Comparison of ENCODE assay signal across 1 cellular context in the genomic region with DNA sequence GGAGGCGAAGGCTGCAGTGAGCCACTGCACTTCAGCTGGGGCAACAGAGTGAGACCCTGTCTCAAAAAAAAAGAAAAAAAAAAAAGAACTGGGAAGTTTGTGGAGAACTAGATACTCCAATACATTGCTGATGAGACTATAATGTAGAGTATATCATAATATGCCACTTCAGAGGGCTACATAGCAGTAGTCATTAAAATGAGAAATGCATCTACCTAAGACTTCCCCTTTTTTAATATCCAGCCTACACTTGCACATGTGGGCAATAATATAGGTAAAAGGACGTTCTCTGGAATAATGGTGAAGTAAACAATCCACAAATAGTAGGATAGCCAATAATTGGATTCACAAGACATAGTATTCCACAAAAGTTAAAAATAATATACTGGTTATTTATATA.
TF ChIP-seq lines count a peak whose summit lies in the region.

No MANE protein-coding gene starts in this region.

TF ChIP-seq in GM12878, 131 proteins besides CTCF, POLR2A, EP300 and RAD21 (continued from another document):
- TF ChIP-seq, protein P1, sequence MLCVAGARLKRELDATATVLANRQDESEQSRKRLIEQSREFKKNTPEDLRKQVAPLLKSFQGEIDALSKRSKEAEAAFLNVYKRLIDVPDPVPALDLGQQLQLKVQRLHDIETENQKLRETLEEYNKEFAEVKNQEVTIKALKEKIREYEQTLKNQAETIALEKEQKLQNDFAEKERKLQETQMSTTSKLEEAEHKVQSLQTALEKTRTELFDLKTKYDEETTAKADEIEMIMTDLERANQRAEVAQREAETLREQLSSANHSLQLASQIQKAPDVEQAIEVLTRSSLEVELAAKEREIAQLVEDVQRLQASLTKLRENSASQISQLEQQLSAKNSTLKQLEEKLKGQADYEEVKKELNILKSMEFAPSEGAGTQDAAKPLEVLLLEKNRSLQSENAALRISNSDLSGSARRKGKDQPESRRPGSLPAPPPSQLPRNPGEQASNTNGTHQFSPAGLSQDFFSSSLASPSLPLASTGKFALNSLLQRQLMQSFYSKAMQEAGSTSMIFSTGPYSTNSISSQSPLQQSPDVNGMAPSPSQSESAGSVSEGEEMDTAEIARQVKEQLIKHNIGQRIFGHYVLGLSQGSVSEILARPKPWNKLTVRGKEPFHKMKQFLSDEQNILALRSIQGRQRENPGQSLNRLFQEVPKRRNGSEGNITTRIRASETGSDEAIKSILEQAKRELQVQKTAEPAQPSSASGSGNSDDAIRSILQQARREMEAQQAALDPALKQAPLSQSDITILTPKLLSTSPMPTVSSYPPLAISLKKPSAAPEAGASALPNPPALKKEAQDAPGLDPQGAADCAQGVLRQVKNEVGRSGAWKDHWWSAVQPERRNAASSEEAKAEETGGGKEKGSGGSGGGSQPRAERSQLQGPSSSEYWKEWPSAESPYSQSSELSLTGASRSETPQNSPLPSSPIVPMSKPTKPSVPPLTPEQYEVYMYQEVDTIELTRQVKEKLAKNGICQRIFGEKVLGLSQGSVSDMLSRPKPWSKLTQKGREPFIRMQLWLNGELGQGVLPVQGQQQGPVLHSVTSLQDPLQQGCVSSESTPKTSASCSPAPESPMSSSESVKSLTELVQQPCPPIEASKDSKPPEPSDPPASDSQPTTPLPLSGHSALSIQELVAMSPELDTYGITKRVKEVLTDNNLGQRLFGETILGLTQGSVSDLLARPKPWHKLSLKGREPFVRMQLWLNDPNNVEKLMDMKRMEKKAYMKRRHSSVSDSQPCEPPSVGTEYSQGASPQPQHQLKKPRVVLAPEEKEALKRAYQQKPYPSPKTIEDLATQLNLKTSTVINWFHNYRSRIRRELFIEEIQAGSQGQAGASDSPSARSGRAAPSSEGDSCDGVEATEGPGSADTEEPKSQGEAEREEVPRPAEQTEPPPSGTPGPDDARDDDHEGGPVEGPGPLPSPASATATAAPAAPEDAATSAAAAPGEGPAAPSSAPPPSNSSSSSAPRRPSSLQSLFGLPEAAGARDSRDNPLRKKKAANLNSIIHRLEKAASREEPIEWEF (IDR thresholded peaks at IDR 0.05; ENCODE audit: insufficient replicate concordance, low read depth, low read length) = no peak
- TF ChIP-seq, protein P2, sequence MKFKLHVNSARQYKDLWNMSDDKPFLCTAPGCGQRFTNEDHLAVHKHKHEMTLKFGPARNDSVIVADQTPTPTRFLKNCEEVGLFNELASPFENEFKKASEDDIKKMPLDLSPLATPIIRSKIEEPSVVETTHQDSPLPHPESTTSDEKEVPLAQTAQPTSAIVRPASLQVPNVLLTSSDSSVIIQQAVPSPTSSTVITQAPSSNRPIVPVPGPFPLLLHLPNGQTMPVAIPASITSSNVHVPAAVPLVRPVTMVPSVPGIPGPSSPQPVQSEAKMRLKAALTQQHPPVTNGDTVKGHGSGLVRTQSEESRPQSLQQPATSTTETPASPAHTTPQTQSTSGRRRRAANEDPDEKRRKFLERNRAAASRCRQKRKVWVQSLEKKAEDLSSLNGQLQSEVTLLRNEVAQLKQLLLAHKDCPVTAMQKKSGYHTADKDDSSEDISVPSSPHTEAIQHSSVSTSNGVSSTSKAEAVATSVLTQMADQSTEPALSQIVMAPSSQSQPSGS (IDR thresholded peaks at IDR 0.05; ENCODE audit: low read length) = no peak
- no peak for TF ChIP-seq PAX8 (IDR thresholded peaks at IDR 0.05)
TF ChIP-seq in GM12878: peak in this region for 1.
